In the genomic region with DNA sequence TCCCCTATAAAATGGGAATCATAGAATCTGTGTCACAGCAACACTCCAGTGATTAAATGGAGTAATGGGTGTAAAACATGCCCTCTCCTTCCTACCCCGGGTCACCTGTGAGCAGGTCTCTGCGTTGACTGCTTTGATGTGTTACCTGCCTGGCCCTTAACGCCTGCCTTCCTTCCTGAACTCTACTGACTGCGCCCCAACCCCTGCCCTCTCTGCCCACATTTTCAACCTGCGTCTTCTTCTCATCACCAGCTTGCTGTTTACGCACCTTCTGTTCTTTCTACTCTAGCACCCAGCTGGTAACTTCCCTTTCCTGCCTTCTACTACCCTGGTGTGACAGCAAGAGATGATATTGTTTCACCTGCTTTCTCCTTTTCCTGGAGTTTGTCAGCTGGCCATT, we compare ENCODE assay signal across 1 cellular context.
TF ChIP-seq lines count a peak whose summit lies in the region.

No MANE protein-coding gene starts in this region.

TF ChIP-seq in GM23338, 12 proteins besides CTCF, POLR2A, EP300 and RAD21 (continued from another document):
- TF ChIP-seq, protein P1, sequence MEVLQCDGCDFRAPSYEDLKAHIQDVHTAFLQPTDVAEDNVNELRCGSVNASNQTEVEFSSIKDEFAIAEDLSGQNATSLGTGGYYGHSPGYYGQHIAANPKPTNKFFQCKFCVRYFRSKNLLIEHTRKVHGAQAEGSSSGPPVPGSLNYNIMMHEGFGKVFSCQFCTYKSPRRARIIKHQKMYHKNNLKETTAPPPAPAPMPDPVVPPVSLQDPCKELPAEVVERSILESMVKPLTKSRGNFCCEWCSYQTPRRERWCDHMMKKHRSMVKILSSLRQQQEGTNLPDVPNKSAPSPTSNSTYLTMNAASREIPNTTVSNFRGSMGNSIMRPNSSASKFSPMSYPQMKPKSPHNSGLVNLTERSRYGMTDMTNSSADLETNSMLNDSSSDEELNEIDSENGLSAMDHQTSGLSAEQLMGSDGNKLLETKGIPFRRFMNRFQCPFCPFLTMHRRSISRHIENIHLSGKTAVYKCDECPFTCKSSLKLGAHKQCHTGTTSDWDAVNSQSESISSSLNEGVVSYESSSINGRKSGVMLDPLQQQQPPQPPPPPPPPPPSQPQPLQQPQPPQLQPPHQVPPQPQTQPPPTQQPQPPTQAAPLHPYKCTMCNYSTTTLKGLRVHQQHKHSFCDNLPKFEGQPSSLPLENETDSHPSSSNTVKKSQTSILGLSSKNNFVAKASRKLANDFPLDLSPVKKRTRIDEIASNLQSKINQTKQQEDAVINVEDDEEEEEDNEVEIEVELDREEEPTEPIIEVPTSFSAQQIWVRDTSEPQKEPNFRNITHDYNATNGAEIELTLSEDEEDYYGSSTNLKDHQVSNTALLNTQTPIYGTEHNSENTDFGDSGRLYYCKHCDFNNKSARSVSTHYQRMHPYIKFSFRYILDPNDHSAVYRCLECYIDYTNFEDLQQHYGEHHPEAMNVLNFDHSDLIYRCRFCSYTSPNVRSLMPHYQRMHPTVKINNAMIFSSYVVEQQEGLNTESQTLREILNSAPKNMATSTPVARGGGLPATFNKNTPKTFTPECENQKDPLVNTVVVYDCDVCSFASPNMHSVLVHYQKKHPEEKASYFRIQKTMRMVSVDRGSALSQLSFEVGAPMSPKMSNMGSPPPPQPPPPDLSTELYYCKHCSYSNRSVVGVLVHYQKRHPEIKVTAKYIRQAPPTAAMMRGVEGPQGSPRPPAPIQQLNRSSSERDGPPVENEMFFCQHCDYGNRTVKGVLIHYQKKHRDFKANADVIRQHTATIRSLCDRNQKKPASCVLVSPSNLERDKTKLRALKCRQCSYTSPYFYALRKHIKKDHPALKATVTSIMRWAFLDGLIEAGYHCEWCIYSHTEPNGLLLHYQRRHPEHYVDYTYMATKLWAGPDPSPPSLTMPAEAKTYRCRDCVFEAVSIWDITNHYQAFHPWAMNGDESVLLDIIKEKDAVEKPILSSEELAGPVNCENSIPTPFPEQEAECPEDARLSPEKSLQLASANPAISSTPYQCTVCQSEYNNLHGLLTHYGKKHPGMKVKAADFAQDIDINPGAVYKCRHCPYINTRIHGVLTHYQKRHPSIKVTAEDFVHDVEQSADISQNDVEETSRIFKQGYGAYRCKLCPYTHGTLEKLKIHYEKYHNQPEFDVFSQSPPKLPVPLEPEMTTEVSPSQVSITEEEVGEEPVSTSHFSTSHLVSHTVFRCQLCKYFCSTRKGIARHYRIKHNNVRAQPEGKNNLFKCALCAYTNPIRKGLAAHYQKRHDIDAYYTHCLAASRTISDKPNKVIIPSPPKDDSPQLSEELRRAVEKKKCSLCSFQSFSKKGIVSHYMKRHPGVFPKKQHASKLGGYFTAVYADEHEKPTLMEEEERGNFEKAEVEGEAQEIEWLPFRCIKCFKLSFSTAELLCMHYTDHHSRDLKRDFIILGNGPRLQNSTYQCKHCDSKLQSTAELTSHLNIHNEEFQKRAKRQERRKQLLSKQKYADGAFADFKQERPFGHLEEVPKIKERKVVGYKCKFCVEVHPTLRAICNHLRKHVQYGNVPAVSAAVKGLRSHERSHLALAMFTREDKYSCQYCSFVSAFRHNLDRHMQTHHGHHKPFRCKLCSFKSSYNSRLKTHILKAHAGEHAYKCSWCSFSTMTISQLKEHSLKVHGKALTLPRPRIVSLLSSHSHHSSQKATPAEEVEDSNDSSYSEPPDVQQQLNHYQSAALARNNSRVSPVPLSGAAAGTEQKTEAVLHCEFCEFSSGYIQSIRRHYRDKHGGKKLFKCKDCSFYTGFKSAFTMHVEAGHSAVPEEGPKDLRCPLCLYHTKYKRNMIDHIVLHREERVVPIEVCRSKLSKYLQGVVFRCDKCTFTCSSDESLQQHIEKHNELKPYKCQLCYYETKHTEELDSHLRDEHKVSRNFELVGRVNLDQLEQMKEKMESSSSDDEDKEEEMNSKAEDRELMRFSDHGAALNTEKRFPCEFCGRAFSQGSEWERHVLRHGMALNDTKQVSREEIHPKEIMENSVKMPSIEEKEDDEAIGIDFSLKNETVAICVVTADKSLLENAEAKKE (CRISPR knock-in tag; IDR thresholded peaks at IDR 0.05): no peak
- no peak for TF ChIP-seq ZNF114 (CRISPR knock-in tag; IDR thresholded peaks at IDR 0.05)
- TF ChIP-seq EZH2phosphoT487 (IDR thresholded peaks at IDR 0.05; ENCODE audit: unreplicated experiment): no peak
- no peak for TF ChIP-seq CREB1 (CRISPR knock-in tag; IDR thresholded peaks at IDR 0.05; ENCODE audit: low read depth)
- no peak for TF ChIP-seq JUNB (IDR thresholded peaks at IDR 0.05; ENCODE audit: unreplicated experiment)
- TF ChIP-seq EZH2 (IDR thresholded peaks at IDR 0.05; ENCODE audit: low read depth, unreplicated experiment): no peak
- TF ChIP-seq, protein P2, sequence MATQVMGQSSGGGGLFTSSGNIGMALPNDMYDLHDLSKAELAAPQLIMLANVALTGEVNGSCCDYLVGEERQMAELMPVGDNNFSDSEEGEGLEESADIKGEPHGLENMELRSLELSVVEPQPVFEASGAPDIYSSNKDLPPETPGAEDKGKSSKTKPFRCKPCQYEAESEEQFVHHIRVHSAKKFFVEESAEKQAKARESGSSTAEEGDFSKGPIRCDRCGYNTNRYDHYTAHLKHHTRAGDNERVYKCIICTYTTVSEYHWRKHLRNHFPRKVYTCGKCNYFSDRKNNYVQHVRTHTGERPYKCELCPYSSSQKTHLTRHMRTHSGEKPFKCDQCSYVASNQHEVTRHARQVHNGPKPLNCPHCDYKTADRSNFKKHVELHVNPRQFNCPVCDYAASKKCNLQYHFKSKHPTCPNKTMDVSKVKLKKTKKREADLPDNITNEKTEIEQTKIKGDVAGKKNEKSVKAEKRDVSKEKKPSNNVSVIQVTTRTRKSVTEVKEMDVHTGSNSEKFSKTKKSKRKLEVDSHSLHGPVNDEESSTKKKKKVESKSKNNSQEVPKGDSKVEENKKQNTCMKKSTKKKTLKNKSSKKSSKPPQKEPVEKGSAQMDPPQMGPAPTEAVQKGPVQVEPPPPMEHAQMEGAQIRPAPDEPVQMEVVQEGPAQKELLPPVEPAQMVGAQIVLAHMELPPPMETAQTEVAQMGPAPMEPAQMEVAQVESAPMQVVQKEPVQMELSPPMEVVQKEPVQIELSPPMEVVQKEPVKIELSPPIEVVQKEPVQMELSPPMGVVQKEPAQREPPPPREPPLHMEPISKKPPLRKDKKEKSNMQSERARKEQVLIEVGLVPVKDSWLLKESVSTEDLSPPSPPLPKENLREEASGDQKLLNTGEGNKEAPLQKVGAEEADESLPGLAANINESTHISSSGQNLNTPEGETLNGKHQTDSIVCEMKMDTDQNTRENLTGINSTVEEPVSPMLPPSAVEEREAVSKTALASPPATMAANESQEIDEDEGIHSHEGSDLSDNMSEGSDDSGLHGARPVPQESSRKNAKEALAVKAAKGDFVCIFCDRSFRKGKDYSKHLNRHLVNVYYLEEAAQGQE (IDR thresholded peaks at IDR 0.05; ENCODE audit: unreplicated experiment): no peak
